Comparison of ENCODE assay signal across 7 cellular contexts in genomic region chr11:130390071-130390758, GRCh38. TPM values are rescaled to one million over a fixed set of nuclear protein-coding genes. Genes with fewer than 3 reads are reported as not detected.
DNase-seq lines count a peak whose midpoint lies in the region; ATAC-seq and TF ChIP-seq lines count a peak whose summit lies in the region.

No MANE protein-coding gene starts in this region.

- ATAC-seq in RWPE2 (ENCODE audit: low read depth) (peak; percentile 85), gastroesophageal sphincter (peak; percentile 90), HG03378 (IDR thresholded peaks at IDR 0.05; ENCODE audit: unreplicated experiment) (no peak), HG03280 (IDR thresholded peaks at IDR 0.05; ENCODE audit: unreplicated experiment) (no peak), HG02885 (IDR thresholded peaks at IDR 0.05; ENCODE audit: poor library complexity, unreplicated experiment) (no peak)

- TF ChIP-seq CTCF in HFF-Myc (IDR thresholded peaks at IDR 0.05; ENCODE audit: low read depth, low read length, missing control alignments) (peak; percentile 50), RWPE2 (IDR thresholded peaks at IDR 0.05; ENCODE audit: poor library complexity, severe bottlenecking) (peak; percentile 73), gastroesophageal sphincter (IDR thresholded peaks at IDR 0.05) (peak in 3 of 4 experiments; percentile 48 to 68 (median 59)), retinal pigment epithelial cell (conservative IDR thresholded peaks at IDR 0.05; ENCODE audit: low read depth, low read length) (peak; percentile 68)

- 18 to 27% methylated on average over 8 to 9 of the region's 12 CpGs for WGBS in gastroesophageal sphincter (ENCODE audit: low coverage in 1 of 2), 2 donors

- DNase-seq in HFF-Myc (ENCODE audit: extremely low read depth, low read depth) = peak; percentile 42
- DNase-seq in RWPE2 (ENCODE audit: low spot score) = no peak
- DNase-seq in retinal pigment epithelial cell (ENCODE audit: low read depth) = no peak

- H3K27me3 ChIP-seq in RWPE2 (ENCODE audit: insufficient read depth, poor library complexity, severe bottlenecking) (no peaks in the 10 kb centered on the region), gastroesophageal sphincter (no peaks in the 10 kb centered on the region)

- H3K36me3 ChIP-seq in RWPE2 (ENCODE audit: low read depth) (no peaks in the 10 kb centered on the region), gastroesophageal sphincter (no peaks in the 10 kb centered on the region)

- H3K9me3 ChIP-seq in RWPE2 (ENCODE audit: severe bottlenecking) = no peaks in the 10 kb centered on the region
- H3K9me3 ChIP-seq in gastroesophageal sphincter = no peaks in the 10 kb centered on the region

- peak; percentile 72 for TF ChIP-seq EP300 in gastroesophageal sphincter (IDR thresholded peaks at IDR 0.05)

- H3K4me3 ChIP-seq in HFF-Myc (replicated peaks; ENCODE audit: low read depth, low read length) (no peak overlapping the region), RWPE2 (ENCODE audit: severe bottlenecking) (no peak overlapping the region), gastroesophageal sphincter (no peak overlapping the region), retinal pigment epithelial cell (ENCODE audit: low read length) (no peak overlapping the region)

- no peak for TF ChIP-seq POLR2A in gastroesophageal sphincter (IDR thresholded peaks at IDR 0.05)

- H3K4me1 ChIP-seq in RWPE2 (ENCODE audit: insufficient read depth, poor library complexity, severe bottlenecking) (peaks cover 3% of the 10 kb centered on the region), gastroesophageal sphincter (peaks cover 3 to 43% (median 4%) of the 10 kb centered on the region in 3 donors)

- H3K27ac ChIP-seq in RWPE2 (ENCODE audit: poor library complexity, severe bottlenecking) (peak overlapping the region; percentile 26), gastroesophageal sphincter (peak overlapping the region; percentile 78 to 83 (median 79))

RNA-seq across cellular contexts. Expression of gene ADAMTS8, which starts 38.2 kb away (rescaled TPM):
- 10 to 100 TPM in 3 of 4 donors, 1 to 10 TPM in 1; 10.0 to 45.6 (median 34.0) TPM for total RNA-seq in gastroesophageal sphincter

RNA-seq across cellular contexts. Expression of gene ADAMTS15, which starts 58.2 kb away (rescaled TPM):
- total RNA-seq in gastroesophageal sphincter = 10 to 100 TPM in 1 of 4 donors, 1 to 10 TPM in 3; 8.4 to 11.8 (median 9.5) TPM

Comparison
In these comparisons a context has a peak if more than half of its experiments do, and no peak if none do; other contexts are left out.
1. ATAC-seq: peak in RWPE2 (single experiment) and gastroesophageal sphincter (single experiment); none in HG03378 (single experiment), HG03280 (single experiment) and HG02885 (single experiment).
2. Peak in every context shown above with its lines, with median percentiles within 50 percentile points of each other: CTCF ChIP-seq.